In the genomic region with DNA sequence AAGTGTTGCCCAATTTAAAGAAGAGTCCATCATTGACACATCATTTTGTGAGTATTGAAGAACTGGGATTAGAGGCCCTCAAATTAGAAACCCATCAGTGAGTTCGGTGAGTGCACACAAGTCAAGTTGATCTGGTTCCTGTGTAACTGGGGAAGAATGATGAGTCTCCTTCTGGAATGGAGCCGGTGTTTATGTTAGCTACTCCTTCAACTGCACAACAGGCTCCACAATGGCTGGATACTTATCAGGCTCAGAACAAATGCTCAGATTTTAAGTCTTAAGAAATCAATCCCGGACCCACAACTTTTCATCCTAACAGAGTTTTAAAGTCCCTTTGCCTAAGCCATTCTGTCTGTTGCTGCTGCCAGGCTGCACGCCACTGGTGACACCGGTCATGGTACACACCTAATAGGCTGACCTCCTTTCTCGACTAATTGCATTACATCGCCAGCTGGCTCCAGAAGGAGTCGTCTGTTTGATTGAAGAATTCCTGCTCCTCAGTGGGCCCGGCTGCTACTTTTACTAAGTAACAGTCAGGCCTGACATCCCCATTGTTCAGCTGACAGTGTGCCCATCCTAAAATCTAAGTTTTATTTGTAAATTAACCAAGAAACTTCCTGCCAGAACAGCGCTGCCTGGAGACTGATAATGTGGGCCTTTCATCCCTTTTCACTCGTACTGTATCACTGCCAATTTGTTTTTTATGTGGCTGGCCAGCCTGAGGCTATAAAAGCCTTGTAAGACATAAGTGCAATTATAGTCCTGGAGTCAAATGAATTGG, we compare ENCODE assay signal across 9 cellular contexts.
DNase-seq lines count a peak whose midpoint lies in the region; ATAC-seq and TF ChIP-seq lines count a peak whose summit lies in the region.
"Had no signal": no experiment of that assay in that cellular context is flagged by ENCODE, and none has a peak within 500 bp of the region (broad histone marks: within the 10 kb centered on the region; RNA-seq: fewer than 3 reads in every experiment).

No MANE protein-coding gene starts in this region.

- peaks cover 12% of the 10 kb centered on the region for H3K4me1 ChIP-seq in HAP-1

- no peaks in the 10 kb centered on the region for H3K27me3 Mint-ChIP-seq in neural crest cell (ENCODE audit: low read depth)
- H3K27me3 Mint-ChIP-seq in natural killer cell treated with Interleukin-12 subunit alpha and Interleukin-12 subunit beta and Interleukin-15 and Interleukin-18, amount 100 ng/mL, for 72 hours: no peaks in the 10 kb centered on the region

- no peak for TF ChIP-seq CTCF in neural crest cell (conservative IDR thresholded peaks at IDR 0.05)

- H3K9me3 ChIP-seq in HAP-1: no peaks in the 10 kb centered on the region

- H3K27ac Mint-ChIP-seq in neural crest cell (ENCODE audit: unreplicated experiment): peak overlapping the region; percentile 52
- no peak overlapping the region for H3K27ac Mint-ChIP-seq in natural killer cell treated with Interleukin-12 subunit alpha and Interleukin-12 subunit beta and Interleukin-15 and Interleukin-18, amount 100 ng/mL, for 72 hours
- H3K27ac Mint-ChIP-seq: H9 had no signal

- peaks cover 18% of the 10 kb centered on the region for H3K36me3 Mint-ChIP-seq in neural crest cell (ENCODE audit: low read depth)
- peaks cover 26% of the 10 kb centered on the region for H3K36me3 Mint-ChIP-seq in natural killer cell treated with Interleukin-12 subunit alpha and Interleukin-12 subunit beta and Interleukin-15 and Interleukin-18, amount 100 ng/mL, for 72 hours

- no peaks in the 10 kb centered on the region for H3K36me3 ChIP-seq in HAP-1 (replicated peaks)

- peaks cover 28% of the 10 kb centered on the region for H3K4me1 Mint-ChIP-seq in neural crest cell
- H3K4me1 Mint-ChIP-seq in natural killer cell treated with Interleukin-12 subunit alpha and Interleukin-12 subunit beta and Interleukin-15 and Interleukin-18, amount 100 ng/mL, for 72 hours (ENCODE audit: low read depth in 2 of 2): no peaks in the 10 kb centered on the region

- in situ Hi-C loops in HAP-1 (cut with MboI; ENCODE audit: low sequenced_read_pairs): no loop called here

- H3K27me3 ChIP-seq in HAP-1 (ENCODE audit: low read depth): no peaks in the 10 kb centered on the region

- no peak overlapping the region for H3K4me3 ChIP-seq in HAP-1

- H3K9me3 Mint-ChIP-seq in neural crest cell: no peaks in the 10 kb centered on the region
- no peaks in the 10 kb centered on the region for H3K9me3 Mint-ChIP-seq in natural killer cell treated with Interleukin-12 subunit alpha and Interleukin-12 subunit beta and Interleukin-15 and Interleukin-18, amount 100 ng/mL, for 72 hours
- H3K9me3 Mint-ChIP-seq: H9 had no signal

- peak; percentile 46 to 61 for DNase-seq in HAP-1 (ENCODE audit: low spot score in 2 of 2)
- DNase-seq in NCI-H2227 (lab: John Stamatoyannopoulos, UW; ENCODE audit: unreplicated experiment): peak; percentile 20
- peak; percentile 33 to 70 for DNase-seq in cerebellar nuclear complex (lab: John Stamatoyannopoulos, UW)
- peak; percentile 15 for DNase-seq in neural crest cell (ENCODE audit: low read depth, low spot score)
- no peak for DNase-seq in natural killer cell treated with Interleukin-12 subunit alpha and Interleukin-12 subunit beta and Interleukin-15 and Interleukin-18, amount 100 ng/mL, for 72 hours (ENCODE audit: low spot score)
- DNase-seq in stimulated activated CD4-positive, alpha-beta T cell treated with anti-CD3 and anti-CD28 coated beads, Interleukin-4, amount 100 ng/mL, for 1 hour: no peak
- DNase-seq: cortex of kidney, H9 had no signal

- H3K4me3 Mint-ChIP-seq in neural crest cell: peak overlapping the region; percentile 48
- H3K4me3 Mint-ChIP-seq in natural killer cell treated with Interleukin-12 subunit alpha and Interleukin-12 subunit beta and Interleukin-15 and Interleukin-18, amount 100 ng/mL, for 72 hours: no peak overlapping the region
- H3K4me3 Mint-ChIP-seq: H9 had no signal

- ATAC-seq in GM19351 (IDR thresholded peaks at IDR 0.05; ENCODE audit: unreplicated experiment): no peak
- no peak for ATAC-seq in natural killer cell treated with Interleukin-12 subunit alpha and Interleukin-12 subunit beta and Interleukin-15 and Interleukin-18, amount 100 ng/mL, for 72 hours

Comparison
In these comparisons a context has a peak if more than half of its experiments do, and no peak if none do; other contexts are left out.
1. DNase-seq: peak in HAP-1 (2 of 2), NCI-H2227 (single experiment), cerebellar nuclear complex (2 of 2) and neural crest cell (single experiment); none in natural killer cell treated with Interleukin-12 subunit alpha and Interleukin-12 subunit beta and Interleukin-15 and Interleukin-18, amount 100 ng/mL, for 72 hours (single experiment) and stimulated activated CD4-positive, alpha-beta T cell treated with anti-CD3 and anti-CD28 coated beads, Interleukin-4, amount 100 ng/mL, for 1 hour (single experiment).